8 cellular contexts compared by ENCODE assay signal in the genomic region with DNA sequence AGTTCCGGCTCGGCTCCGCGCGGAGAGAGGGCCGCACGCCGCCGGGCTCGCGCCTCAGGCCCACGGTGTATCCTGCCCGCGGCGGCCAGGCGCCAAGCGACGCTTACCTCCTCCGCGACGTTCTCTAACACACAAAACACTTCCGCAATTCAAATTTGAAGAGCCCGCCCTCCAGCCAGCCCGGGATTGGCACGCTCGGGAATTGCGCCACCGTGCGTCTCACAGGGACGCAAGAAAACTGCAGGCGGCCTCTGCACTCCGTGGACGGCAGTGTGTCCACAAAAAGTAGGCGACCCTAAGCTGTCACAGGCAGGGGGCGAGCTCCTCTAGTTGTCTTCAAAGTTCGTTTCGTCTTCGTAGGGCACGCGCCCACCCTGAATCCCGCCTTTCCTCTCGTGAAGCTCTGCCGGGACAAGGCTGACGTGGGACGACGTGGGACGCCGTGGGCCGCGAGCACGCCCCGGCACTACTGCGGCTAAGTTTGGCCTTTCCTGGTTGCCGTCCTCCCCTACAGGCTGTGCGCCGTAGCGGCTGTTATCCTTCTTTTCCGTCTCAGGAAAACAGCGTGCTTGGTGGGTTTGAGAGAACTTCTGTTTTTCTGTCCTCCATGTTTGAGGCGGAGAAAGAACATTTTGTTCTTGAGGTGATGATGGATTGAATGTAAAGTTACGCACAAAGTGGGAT. TPM values are rescaled to one million over a fixed set of nuclear protein-coding genes. Genes with fewer than 3 reads are reported as not detected.
A peak's percentile ranks its signal among the peaks of the same experiment; 100 is the strongest.
DNase-seq lines count a peak whose midpoint lies in the region; ATAC-seq and TF ChIP-seq lines count a peak whose summit lies in the region.

Gene MIS18BP1 (minus strand): TSS at position 133 of the 684 bp plus-strand sequence. CDS start 5,916 bp downstream, outside the sequence.

- TF ChIP-seq CTCF in GM13977 (IDR thresholded peaks at IDR 0.05; ENCODE audit: extremely low read depth, insufficient read depth, missing control alignments) (peak; percentile 76), upper lobe of right lung (IDR thresholded peaks at IDR 0.05) (peak; percentile 77)

- intact Hi-C loops in T-helper 1 cell treated with Interleukin-12 subunit alpha and Interleukin-12 subunit beta and Interleukin-4 antibody, amounts not matched to agents 30 ng/mL and 1 ng/mL, for 36 hours (cut with micrococcal nuclease) = loop anchor here (1.0 to 5.0 kb wide), 9 partner anchors 8 to 356 kb away; partner anchors contain the start of genes FKBP3, PRPF39 and TOGARAM1
- intact Hi-C loops in left cardiac atrium (cut with DNase I) (loop anchor here in 1 of 2 donors (5.0 kb wide), 1 partner anchor 341 kb away; no protein-coding TSS in a partner anchor), posterior vena cava (cut with DNase I) (no loop called here), upper lobe of right lung (cut with DNase I) (no loop called here)

- peak; percentile 86 for DNase-seq in GM13977 (ENCODE audit: low spot score)
- DNase-seq in NCI-H146 treated with DMSO at 0.1 percent for 48 hours (lab: John Stamatoyannopoulos, UW; ENCODE audit: unreplicated experiment) = peak; percentile 66
- DNase-seq in amniotic epithelial cell (ENCODE audit: low read depth) = peak; percentile 96
- DNase-seq in left cardiac atrium = peak; percentile 97
- DNase-seq in posterior vena cava (ENCODE audit: low spot score) = peak; percentile 98
- DNase-seq in upper lobe of right lung = peak; percentile 98

- H3K27ac ChIP-seq in upper lobe of right lung = peak within 1 kb of the TSS; percentile 98

- peaks cover 5% of the 10 kb centered on the region for H3K9me3 ChIP-seq in upper lobe of right lung

- peaks cover 31% of the 10 kb centered on the region for H3K4me1 ChIP-seq in upper lobe of right lung

- H3K4me3 ChIP-seq in upper lobe of right lung = peak within 1 kb of the TSS; percentile 69

- ATAC-seq in HG02884 (IDR thresholded peaks at IDR 0.05; ENCODE audit: unreplicated experiment) = peak; percentile 76
- peak; percentile 96 for ATAC-seq in left cardiac atrium
- peak; percentile 94 for ATAC-seq in upper lobe of right lung

- no peaks in the 10 kb centered on the region for H3K27me3 ChIP-seq in upper lobe of right lung

- no peaks in the 10 kb centered on the region for H3K36me3 ChIP-seq in upper lobe of right lung

- in situ Hi-C loops in GM13977 (cut with MboI; ENCODE audit: low pct_unique_long_range_greater_than_20kb, low sequenced_read_pairs, unreplicated experiment) = no loop called here

RNA-seq across cellular contexts. Expression of gene MIS18BP1, which starts in this region (rescaled TPM):
- total RNA-seq in T-helper 1 cell treated with Interleukin-12 subunit alpha and Interleukin-12 subunit beta and Interleukin-4 antibody, amounts not matched to agents 30 ng/mL and 1 ng/mL, for 36 hours = 64.3 and 86.7 TPM in 2 replicates
- total RNA-seq in left cardiac atrium (1 to 10 TPM; 7.1 to 9.1 TPM), posterior vena cava (10 to 100 TPM; 16.6 to 19.7 TPM), upper lobe of right lung (32.3 TPM)

Comparison
In these comparisons a context has a peak if more than half of its experiments do, and no peak if none do; other contexts are left out.
1. Peak in every context shown above with its lines: DNase-seq, ATAC-seq, H3K4me3 ChIP-seq and H3K27ac ChIP-seq.